Comparison of ENCODE assay signal across 1 cellular context in genomic region chr12:109044241-109044640, GRCh38.
TF ChIP-seq lines count a peak whose summit lies in the region.

No MANE protein-coding gene starts in this region.

TF ChIP-seq in K562, 482 proteins besides CTCF, POLR2A, EP300 and RAD21:
- no peak for TF ChIP-seq CUX1 (CRISPR knock-in tag; IDR thresholded peaks at IDR 0.05)
- peak; percentile 50; the same call in 1 of the 2 replicates for TF ChIP-seq ZNF121 (CRISPR knock-in tag; conservative IDR thresholded peaks at IDR 0.05)
